ENCODE assay signal across 1 cellular context in genomic region chrX:2371026-2371778, GRCh38.
A peak's percentile ranks its signal among the peaks of the same experiment; 100 is the strongest.
TF ChIP-seq lines count a peak whose summit lies in the region.

No MANE protein-coding gene starts in this region.

TF ChIP-seq in K562, 482 proteins besides CTCF, POLR2A, EP300 and RAD21 (continued from another document):
- TF ChIP-seq HBP1 (CRISPR knock-in tag; IDR thresholded peaks at IDR 0.05) = no peak
- TF ChIP-seq KLF1 (tag; IDR thresholded peaks at IDR 0.05) = no peak
- TF ChIP-seq ZNF23 (CRISPR knock-in tag; IDR thresholded peaks at IDR 0.05) = no peak
- TF ChIP-seq CBFA2T3 (IDR thresholded peaks at IDR 0.05) = no peak
- TF ChIP-seq SMAD1 (IDR thresholded peaks at IDR 0.05; ENCODE audit: low read depth, low read length, partially characterized antibody) = no peak
- peak; percentile 70 for TF ChIP-seq PRDM10 (IDR thresholded peaks at IDR 0.05; ENCODE audit: partially characterized antibody)
- no peak for TF ChIP-seq ZNF668 (CRISPR knock-in tag; IDR thresholded peaks at IDR 0.05)
- no peak for TF ChIP-seq PHTF2 (CRISPR knock-in tag; IDR thresholded peaks at IDR 0.05)
- TF ChIP-seq ID3 (CRISPR knock-in tag; IDR thresholded peaks at IDR 0.05) = no peak
- no peak for TF ChIP-seq ID3 (tag; IDR thresholded peaks at IDR 0.05)
- TF ChIP-seq GATAD2B (IDR thresholded peaks at IDR 0.05; ENCODE audit: borderline replicate concordance) = no peak
- no peak for TF ChIP-seq NFATC3 (IDR thresholded peaks at IDR 0.05)
- TF ChIP-seq RHOXF2B (CRISPR knock-in tag; conservative IDR thresholded peaks at IDR 0.05) = no peak
- no peak for TF ChIP-seq LARP7 (IDR thresholded peaks at IDR 0.05)
- TF ChIP-seq CC2D1A (IDR thresholded peaks at IDR 0.05) = no peak
- no peak for TF ChIP-seq AFF4 (CRISPR knock-in tag; IDR thresholded peaks at IDR 0.05)
- TF ChIP-seq ZKSCAN3 (CRISPR knock-in tag; IDR thresholded peaks at IDR 0.05) = no peak
- no peak for TF ChIP-seq ZNF354B (CRISPR knock-in tag; IDR thresholded peaks at IDR 0.05)
- TF ChIP-seq, protein P1, sequence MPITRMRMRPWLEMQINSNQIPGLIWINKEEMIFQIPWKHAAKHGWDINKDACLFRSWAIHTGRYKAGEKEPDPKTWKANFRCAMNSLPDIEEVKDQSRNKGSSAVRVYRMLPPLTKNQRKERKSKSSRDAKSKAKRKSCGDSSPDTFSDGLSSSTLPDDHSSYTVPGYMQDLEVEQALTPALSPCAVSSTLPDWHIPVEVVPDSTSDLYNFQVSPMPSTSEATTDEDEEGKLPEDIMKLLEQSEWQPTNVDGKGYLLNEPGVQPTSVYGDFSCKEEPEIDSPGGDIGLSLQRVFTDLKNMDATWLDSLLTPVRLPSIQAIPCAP (CRISPR knock-in tag; IDR thresholded peaks at IDR 0.05; ENCODE audit: borderline replicate concordance) = no peak
- TF ChIP-seq ZNF263 (CRISPR knock-in tag; IDR thresholded peaks at IDR 0.05; ENCODE audit: borderline replicate concordance) = peak; percentile 96
- TF ChIP-seq FOXK2 (conservative IDR thresholded peaks at IDR 0.05 in 1 of 2, IDR thresholded peaks at IDR 0.05 in 1 of 2; ENCODE audit: low read depth in 2 of 2) = 0 out of 4 replicates have a peak, but pooled peaks of 1 of the 2 experiments have one; percentile 29
- no peak for TF ChIP-seq MTA3 (IDR thresholded peaks at IDR 0.05; ENCODE audit: borderline replicate concordance)
- no peak for TF ChIP-seq KDM2B (CRISPR knock-in tag; IDR thresholded peaks at IDR 0.05)
- TF ChIP-seq NONO (IDR thresholded peaks at IDR 0.05; ENCODE audit: low read depth in 2 of 2, low read length in 1 of 2) = no peak
- TF ChIP-seq HCFC1 (IDR thresholded peaks at IDR 0.05; ENCODE audit: low read depth, low read length) = no peak
- TF ChIP-seq ZFP1 (CRISPR knock-in tag; IDR thresholded peaks at IDR 0.05) = no peak
- TF ChIP-seq PKNOX1 (IDR thresholded peaks at IDR 0.05) = peak; percentile 70
- TF ChIP-seq GABPA (tag; conservative IDR thresholded peaks at IDR 0.05; ENCODE audit: low read depth) = no peak
- TF ChIP-seq CXXC5 (CRISPR knock-in tag; IDR thresholded peaks at IDR 0.05) = no peak
- TF ChIP-seq, protein P2, sequence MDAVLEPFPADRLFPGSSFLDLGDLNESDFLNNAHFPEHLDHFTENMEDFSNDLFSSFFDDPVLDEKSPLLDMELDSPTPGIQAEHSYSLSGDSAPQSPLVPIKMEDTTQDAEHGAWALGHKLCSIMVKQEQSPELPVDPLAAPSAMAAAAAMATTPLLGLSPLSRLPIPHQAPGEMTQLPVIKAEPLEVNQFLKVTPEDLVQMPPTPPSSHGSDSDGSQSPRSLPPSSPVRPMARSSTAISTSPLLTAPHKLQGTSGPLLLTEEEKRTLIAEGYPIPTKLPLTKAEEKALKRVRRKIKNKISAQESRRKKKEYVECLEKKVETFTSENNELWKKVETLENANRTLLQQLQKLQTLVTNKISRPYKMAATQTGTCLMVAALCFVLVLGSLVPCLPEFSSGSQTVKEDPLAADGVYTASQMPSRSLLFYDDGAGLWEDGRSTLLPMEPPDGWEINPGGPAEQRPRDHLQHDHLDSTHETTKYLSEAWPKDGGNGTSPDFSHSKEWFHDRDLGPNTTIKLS (IDR thresholded peaks at IDR 0.05; ENCODE audit: borderline replicate concordance, low read depth) = no peak
- TF ChIP-seq HNRNPLL (IDR thresholded peaks at IDR 0.05; ENCODE audit: low read depth, low read length, poor library complexity, severe bottlenecking) = peak; percentile 59
- TF ChIP-seq SETDB1 (IDR thresholded peaks at IDR 0.05; ENCODE audit: low read length) = no peak
- TF ChIP-seq ZNF174 (CRISPR knock-in tag; IDR thresholded peaks at IDR 0.05) = no peak
- no peak for TF ChIP-seq XRCC4 (IDR thresholded peaks at IDR 0.05; ENCODE audit: extremely low read depth, insufficient read depth, insufficient read length)
- TF ChIP-seq PRPF4 (IDR thresholded peaks at IDR 0.05; ENCODE audit: insufficient read depth, low read depth, low read length, poor library complexity, severe bottlenecking) = no peak
- TF ChIP-seq SMAD4 (CRISPR knock-in tag; conservative IDR thresholded peaks at IDR 0.05) = no peak
- TF ChIP-seq, protein P3, sequence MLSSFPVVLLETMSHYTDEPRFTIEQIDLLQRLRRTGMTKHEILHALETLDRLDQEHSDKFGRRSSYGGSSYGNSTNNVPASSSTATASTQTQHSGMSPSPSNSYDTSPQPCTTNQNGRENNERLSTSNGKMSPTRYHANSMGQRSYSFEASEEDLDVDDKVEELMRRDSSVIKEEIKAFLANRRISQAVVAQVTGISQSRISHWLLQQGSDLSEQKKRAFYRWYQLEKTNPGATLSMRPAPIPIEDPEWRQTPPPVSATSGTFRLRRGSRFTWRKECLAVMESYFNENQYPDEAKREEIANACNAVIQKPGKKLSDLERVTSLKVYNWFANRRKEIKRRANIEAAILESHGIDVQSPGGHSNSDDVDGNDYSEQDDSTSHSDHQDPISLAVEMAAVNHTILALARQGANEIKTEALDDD (IDR thresholded peaks at IDR 0.05) = peak; percentile 60
- no peak for TF ChIP-seq TAL1 (IDR thresholded peaks at IDR 0.05)
- TF ChIP-seq, protein P4, sequence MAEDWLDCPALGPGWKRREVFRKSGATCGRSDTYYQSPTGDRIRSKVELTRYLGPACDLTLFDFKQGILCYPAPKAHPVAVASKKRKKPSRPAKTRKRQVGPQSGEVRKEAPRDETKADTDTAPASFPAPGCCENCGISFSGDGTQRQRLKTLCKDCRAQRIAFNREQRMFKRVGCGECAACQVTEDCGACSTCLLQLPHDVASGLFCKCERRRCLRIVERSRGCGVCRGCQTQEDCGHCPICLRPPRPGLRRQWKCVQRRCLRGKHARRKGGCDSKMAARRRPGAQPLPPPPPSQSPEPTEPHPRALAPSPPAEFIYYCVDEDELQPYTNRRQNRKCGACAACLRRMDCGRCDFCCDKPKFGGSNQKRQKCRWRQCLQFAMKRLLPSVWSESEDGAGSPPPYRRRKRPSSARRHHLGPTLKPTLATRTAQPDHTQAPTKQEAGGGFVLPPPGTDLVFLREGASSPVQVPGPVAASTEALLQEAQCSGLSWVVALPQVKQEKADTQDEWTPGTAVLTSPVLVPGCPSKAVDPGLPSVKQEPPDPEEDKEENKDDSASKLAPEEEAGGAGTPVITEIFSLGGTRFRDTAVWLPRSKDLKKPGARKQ (CRISPR knock-in tag; IDR thresholded peaks at IDR 0.05) = no peak
- no peak for TF ChIP-seq ZNF232 (CRISPR knock-in tag; IDR thresholded peaks at IDR 0.05)
- TF ChIP-seq, protein P5, sequence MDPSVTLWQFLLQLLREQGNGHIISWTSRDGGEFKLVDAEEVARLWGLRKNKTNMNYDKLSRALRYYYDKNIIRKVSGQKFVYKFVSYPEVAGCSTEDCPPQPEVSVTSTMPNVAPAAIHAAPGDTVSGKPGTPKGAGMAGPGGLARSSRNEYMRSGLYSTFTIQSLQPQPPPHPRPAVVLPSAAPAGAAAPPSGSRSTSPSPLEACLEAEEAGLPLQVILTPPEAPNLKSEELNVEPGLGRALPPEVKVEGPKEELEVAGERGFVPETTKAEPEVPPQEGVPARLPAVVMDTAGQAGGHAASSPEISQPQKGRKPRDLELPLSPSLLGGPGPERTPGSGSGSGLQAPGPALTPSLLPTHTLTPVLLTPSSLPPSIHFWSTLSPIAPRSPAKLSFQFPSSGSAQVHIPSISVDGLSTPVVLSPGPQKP (CRISPR knock-in tag; IDR thresholded peaks at IDR 0.05) = no peak
- no peak for TF ChIP-seq TBP (optimal IDR thresholded peaks at IDR 0.05; ENCODE audit: low read depth, low read length)
- no peak for TF ChIP-seq HDAC3 (IDR thresholded peaks at IDR 0.05; ENCODE audit: borderline replicate concordance, partially characterized antibody)
- TF ChIP-seq FOS (IDR thresholded peaks at IDR 0.05; ENCODE audit: extremely low read depth, insufficient read length) = no peak
- no peak for TF ChIP-seq TEAD4 (IDR thresholded peaks at IDR 0.05; ENCODE audit: low read length)
- no peak for TF ChIP-seq TEAD4 (CRISPR knock-in tag; IDR thresholded peaks at IDR 0.05; ENCODE audit: borderline replicate concordance)
- no peak for TF ChIP-seq NRF1 (conservative IDR thresholded peaks at IDR 0.05 in 1 of 2, IDR thresholded peaks at IDR 0.05 in 1 of 2)
- TF ChIP-seq CBX3 (IDR thresholded peaks at IDR 0.05; ENCODE audit: borderline replicate concordance in 1 of 2, low read length in 2 of 2) = no peak
- no peak for TF ChIP-seq HIVEP1 (CRISPR knock-in tag; IDR thresholded peaks at IDR 0.05)
- TF ChIP-seq RFX1 (IDR thresholded peaks at IDR 0.05) = peak; percentile 84
